ENCODE assay signal across 22 cellular contexts in genomic region chr11:108913204-108913603, GRCh38.
A peak's percentile ranks its signal among the peaks of the same experiment; 100 is the strongest.
DNase-seq lines count a peak whose midpoint lies in the region; ATAC-seq, FAIRE-seq and TF ChIP-seq lines count a peak whose summit lies in the region.
"Had no signal": no experiment of that assay in that cellular context is flagged by ENCODE, and none has a peak within 500 bp of the region (broad histone marks: within the 10 kb centered on the region; RNA-seq: fewer than 3 reads in every experiment).

No MANE protein-coding gene starts in this region.

- H3K79me2 ChIP-seq in osteoblast (ENCODE audit: insufficient read depth, low read length), result no peaks in the 10 kb centered on the region

- intact Hi-C loops in Caco-2 (cut with micrococcal nuclease; ENCODE audit: unreplicated experiment), result loop anchor here (1.0 to 2.0 kb wide), 2 partner anchors 62 to 214 kb away; no protein-coding TSS in a partner anchor

- H4K20me1 ChIP-seq in osteoblast (ENCODE audit: insufficient read depth, low read length), result no peaks in the 10 kb centered on the region

- DNase-seq in Caco-2, result peak; percentile 50 to 59
- no peak for DNase-seq in HTR-8/SVneo (ENCODE audit: insufficient read length, low spot score)
- DNase-seq in chondrocyte (ENCODE audit: low spot score), result no peak
- no peak for DNase-seq in osteoblast (ENCODE audit: insufficient read length, low spot score, missing footprints)
- DNase-seq in ACHN, result no peak
- no peak for DNase-seq in dedifferentiated amniotic fluid mesenchymal stem cell (ENCODE audit: extremely low spot score)
- no peak for DNase-seq in KG1 (lab: John Stamatoyannopoulos, UW)
- DNase-seq: 8988T, Kasumi-1, NCI-H1694, NCI-H2081, NCI-H2171 treated with DMSO at 0.1 percent for 48 hours, NCI-H524 treated with DMSO at 0.1 percent for 48 hours, NCI-H82 had no signal

- peak overlapping the region; percentile 66 for H3K27ac ChIP-seq in osteoblast (ENCODE audit: low read depth, low read length)
- H3K27ac ChIP-seq: C4-2B, HL-60, SJSA1 had no signal

- H2AFZ ChIP-seq in osteoblast (ENCODE audit: low read length), result no peak overlapping the region

- H3K9me3 ChIP-seq in Caco-2 (no peaks in the 10 kb centered on the region), osteoblast (ENCODE audit: low read depth, low read length) (no peaks in the 10 kb centered on the region)
- H3K9me3 ChIP-seq: SJSA1 had no signal

- H3K4me3 Mint-ChIP-seq in Caco-2 (ENCODE audit: unreplicated experiment), result peak overlapping the region; percentile 12
- no peak overlapping the region for H3K4me3 Mint-ChIP-seq in chondrocyte (ENCODE audit: unreplicated experiment)
- H3K4me3 Mint-ChIP-seq: IgD-negative memory B cell had no signal

- H3K27me3 ChIP-seq in Caco-2 (replicated peaks; ENCODE audit: control insufficient read depth, insufficient read depth, low read length) (no peaks in the 10 kb centered on the region), osteoblast (ENCODE audit: insufficient read depth, low read length) (no peaks in the 10 kb centered on the region)
- H3K27me3 ChIP-seq: SJSA1 had no signal

- CTCF ChIA-PET in Caco-2 (lab: Charles Lee), result interaction anchor here (0.7 kb wide), 1 partner anchor 11 kb away, joined by 3 read pairs; no protein-coding TSS in a partner anchor

- H3K4me3 ChIP-seq in Caco-2 (ENCODE audit: low read depth, low read length) (no peak overlapping the region), osteoblast (ENCODE audit: insufficient read depth, low read length) (no peak overlapping the region)
- H3K4me3 ChIP-seq: SJSA1 had no signal

- H3K4me1 ChIP-seq in Caco-2, result peaks cover 23% of the 10 kb centered on the region
- H3K4me1 ChIP-seq in osteoblast (ENCODE audit: insufficient read depth, low read length), result peaks cover 29% of the 10 kb centered on the region

- H3K4me1 Mint-ChIP-seq in Caco-2 (ENCODE audit: low read depth, unreplicated experiment) (peaks cover 23% of the 10 kb centered on the region), chondrocyte (ENCODE audit: low read depth) (peaks cover 23% of the 10 kb centered on the region)

- TF ChIP-seq CTCF in Caco-2 (IDR thresholded peaks at IDR 0.05; ENCODE audit: insufficient read depth in 1 of 2, low read depth in 1 of 2, low read length in 1 of 2, severe bottlenecking in 1 of 2, unreplicated experiment in 1 of 2) (no peak), chondrocyte (IDR thresholded peaks at IDR 0.05) (no peak), osteoblast (IDR thresholded peaks at IDR 0.05; ENCODE audit: extremely low read depth, low read depth, low read length) (no peak)

- no peak overlapping the region for H3K4me2 ChIP-seq in osteoblast (ENCODE audit: insufficient read depth, low read length)

- peaks cover 5% of the 10 kb centered on the region for H3K36me3 Mint-ChIP-seq in Caco-2 (ENCODE audit: insufficient read depth, unreplicated experiment)
- H3K36me3 Mint-ChIP-seq in chondrocyte (ENCODE audit: low read depth), result no peaks in the 10 kb centered on the region

- H3K27me3 Mint-ChIP-seq in Caco-2 (ENCODE audit: insufficient read depth, unreplicated experiment) (no peaks in the 10 kb centered on the region), chondrocyte (ENCODE audit: low read depth) (no peaks in the 10 kb centered on the region)
- H3K27me3 Mint-ChIP-seq: IgD-negative memory B cell had no signal

- POLR2A ChIA-PET in Caco-2 (lab: Charles Lee), result interaction anchor here (0.5 kb wide), 1 partner anchor 1181 kb away, joined by 3 read pairs; no protein-coding TSS in a partner anchor

- FAIRE-seq in HTR-8/SVneo (lab: Jason Lieb, UNC), result peak; percentile 74
- FAIRE-seq: D721Med, H1, RCC 7860 had no signal

- BruUV-seq in Caco-2 (replicated peaks; lab: Mats Ljungman, UMichigan), result no TSS peak

- no peaks in the 10 kb centered on the region for H3K36me3 ChIP-seq in Caco-2 (ENCODE audit: control insufficient read depth, insufficient read depth, low read length)
- H3K36me3 ChIP-seq in osteoblast (ENCODE audit: insufficient read depth, low read length), result no peaks in the 10 kb centered on the region
- H3K36me3 ChIP-seq: SJSA1 had no signal

- in situ Hi-C loops in ACHN (cut with HindIII; ENCODE audit: low pct_ligation_motif_present, low pct_unique_long_range_greater_than_20kb, low sequenced_read_pairs), result no loop called here

- H3K9me3 Mint-ChIP-seq in Caco-2 (ENCODE audit: unreplicated experiment) (no peaks in the 10 kb centered on the region), chondrocyte (ENCODE audit: low read depth) (no peaks in the 10 kb centered on the region)
- H3K9me3 Mint-ChIP-seq: IgD-negative memory B cell had no signal

- no peak for ATAC-seq in HG03280 (IDR thresholded peaks at IDR 0.05; ENCODE audit: unreplicated experiment)

- H3K27ac Mint-ChIP-seq in Caco-2 (ENCODE audit: unreplicated experiment) (peak overlapping the region; percentile 70), chondrocyte (ENCODE audit: unreplicated experiment) (peak overlapping the region; percentile 68)
- H3K27ac Mint-ChIP-seq: IgD-negative memory B cell had no signal

Comparison
In these comparisons a context has a peak if more than half of its experiments do, and no peak if none do; other contexts are left out.
1. DNase-seq: peak in Caco-2 (2 of 2); none in HTR-8/SVneo (single experiment), chondrocyte (single experiment), osteoblast (single experiment), ACHN (single experiment), dedifferentiated amniotic fluid mesenchymal stem cell (single experiment) and KG1 (single experiment).